1 cellular context compared by ENCODE assay signal in the genomic region with DNA sequence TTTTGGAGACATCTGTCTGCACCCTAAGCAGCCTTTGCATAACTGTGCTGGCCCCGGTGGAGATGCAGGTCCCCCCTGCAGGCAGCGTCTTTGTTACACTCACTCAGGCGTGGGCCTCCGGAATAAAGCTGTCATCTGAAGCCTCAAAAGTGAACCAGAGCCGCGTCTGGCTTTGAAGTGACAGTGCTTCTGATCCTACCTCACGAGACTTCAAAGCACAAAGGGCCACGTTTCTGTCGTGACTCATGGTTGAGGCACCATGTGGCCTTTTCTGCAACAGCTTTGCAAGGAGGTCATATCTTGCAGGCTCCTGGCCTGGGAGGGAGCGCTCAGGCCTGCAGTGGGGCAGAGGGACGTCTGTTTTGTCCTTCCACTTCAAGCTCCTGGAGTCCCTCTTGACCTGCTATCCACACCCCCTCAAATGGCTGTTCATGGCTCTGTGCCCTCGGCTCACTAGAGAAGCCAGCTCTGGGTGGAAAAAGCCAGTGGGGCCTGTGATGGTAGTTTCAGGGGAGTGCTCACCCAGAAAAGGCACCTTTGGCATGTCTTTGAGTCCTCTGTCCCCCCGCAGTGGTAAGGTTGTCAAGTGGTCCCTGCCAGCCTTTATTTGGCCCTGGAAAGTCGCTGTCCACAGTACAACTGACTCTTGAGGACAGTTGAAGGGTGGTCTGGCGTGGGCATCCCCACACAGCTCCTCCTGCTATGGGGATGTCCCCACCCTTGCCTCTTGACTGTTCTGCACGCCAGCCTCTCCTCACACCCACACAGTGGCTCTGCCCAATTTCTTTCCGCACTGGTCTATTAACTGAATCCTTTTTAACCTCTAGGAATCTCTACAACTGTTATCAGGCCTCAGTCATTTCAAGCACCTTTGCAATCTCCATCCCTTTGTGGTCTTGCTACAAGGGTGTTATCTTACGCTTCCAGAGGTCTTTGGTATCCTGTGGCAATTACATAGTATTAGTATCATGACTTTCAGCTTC.
A peak's percentile ranks its signal among the peaks of the same experiment; 100 is the strongest.
TF ChIP-seq lines count a peak whose summit lies in the region.

No MANE protein-coding gene starts in this region.

TF ChIP-seq in K562, 482 proteins besides CTCF, POLR2A, EP300 and RAD21 (continued from another document and continues in another):
- TF ChIP-seq, protein P1, sequence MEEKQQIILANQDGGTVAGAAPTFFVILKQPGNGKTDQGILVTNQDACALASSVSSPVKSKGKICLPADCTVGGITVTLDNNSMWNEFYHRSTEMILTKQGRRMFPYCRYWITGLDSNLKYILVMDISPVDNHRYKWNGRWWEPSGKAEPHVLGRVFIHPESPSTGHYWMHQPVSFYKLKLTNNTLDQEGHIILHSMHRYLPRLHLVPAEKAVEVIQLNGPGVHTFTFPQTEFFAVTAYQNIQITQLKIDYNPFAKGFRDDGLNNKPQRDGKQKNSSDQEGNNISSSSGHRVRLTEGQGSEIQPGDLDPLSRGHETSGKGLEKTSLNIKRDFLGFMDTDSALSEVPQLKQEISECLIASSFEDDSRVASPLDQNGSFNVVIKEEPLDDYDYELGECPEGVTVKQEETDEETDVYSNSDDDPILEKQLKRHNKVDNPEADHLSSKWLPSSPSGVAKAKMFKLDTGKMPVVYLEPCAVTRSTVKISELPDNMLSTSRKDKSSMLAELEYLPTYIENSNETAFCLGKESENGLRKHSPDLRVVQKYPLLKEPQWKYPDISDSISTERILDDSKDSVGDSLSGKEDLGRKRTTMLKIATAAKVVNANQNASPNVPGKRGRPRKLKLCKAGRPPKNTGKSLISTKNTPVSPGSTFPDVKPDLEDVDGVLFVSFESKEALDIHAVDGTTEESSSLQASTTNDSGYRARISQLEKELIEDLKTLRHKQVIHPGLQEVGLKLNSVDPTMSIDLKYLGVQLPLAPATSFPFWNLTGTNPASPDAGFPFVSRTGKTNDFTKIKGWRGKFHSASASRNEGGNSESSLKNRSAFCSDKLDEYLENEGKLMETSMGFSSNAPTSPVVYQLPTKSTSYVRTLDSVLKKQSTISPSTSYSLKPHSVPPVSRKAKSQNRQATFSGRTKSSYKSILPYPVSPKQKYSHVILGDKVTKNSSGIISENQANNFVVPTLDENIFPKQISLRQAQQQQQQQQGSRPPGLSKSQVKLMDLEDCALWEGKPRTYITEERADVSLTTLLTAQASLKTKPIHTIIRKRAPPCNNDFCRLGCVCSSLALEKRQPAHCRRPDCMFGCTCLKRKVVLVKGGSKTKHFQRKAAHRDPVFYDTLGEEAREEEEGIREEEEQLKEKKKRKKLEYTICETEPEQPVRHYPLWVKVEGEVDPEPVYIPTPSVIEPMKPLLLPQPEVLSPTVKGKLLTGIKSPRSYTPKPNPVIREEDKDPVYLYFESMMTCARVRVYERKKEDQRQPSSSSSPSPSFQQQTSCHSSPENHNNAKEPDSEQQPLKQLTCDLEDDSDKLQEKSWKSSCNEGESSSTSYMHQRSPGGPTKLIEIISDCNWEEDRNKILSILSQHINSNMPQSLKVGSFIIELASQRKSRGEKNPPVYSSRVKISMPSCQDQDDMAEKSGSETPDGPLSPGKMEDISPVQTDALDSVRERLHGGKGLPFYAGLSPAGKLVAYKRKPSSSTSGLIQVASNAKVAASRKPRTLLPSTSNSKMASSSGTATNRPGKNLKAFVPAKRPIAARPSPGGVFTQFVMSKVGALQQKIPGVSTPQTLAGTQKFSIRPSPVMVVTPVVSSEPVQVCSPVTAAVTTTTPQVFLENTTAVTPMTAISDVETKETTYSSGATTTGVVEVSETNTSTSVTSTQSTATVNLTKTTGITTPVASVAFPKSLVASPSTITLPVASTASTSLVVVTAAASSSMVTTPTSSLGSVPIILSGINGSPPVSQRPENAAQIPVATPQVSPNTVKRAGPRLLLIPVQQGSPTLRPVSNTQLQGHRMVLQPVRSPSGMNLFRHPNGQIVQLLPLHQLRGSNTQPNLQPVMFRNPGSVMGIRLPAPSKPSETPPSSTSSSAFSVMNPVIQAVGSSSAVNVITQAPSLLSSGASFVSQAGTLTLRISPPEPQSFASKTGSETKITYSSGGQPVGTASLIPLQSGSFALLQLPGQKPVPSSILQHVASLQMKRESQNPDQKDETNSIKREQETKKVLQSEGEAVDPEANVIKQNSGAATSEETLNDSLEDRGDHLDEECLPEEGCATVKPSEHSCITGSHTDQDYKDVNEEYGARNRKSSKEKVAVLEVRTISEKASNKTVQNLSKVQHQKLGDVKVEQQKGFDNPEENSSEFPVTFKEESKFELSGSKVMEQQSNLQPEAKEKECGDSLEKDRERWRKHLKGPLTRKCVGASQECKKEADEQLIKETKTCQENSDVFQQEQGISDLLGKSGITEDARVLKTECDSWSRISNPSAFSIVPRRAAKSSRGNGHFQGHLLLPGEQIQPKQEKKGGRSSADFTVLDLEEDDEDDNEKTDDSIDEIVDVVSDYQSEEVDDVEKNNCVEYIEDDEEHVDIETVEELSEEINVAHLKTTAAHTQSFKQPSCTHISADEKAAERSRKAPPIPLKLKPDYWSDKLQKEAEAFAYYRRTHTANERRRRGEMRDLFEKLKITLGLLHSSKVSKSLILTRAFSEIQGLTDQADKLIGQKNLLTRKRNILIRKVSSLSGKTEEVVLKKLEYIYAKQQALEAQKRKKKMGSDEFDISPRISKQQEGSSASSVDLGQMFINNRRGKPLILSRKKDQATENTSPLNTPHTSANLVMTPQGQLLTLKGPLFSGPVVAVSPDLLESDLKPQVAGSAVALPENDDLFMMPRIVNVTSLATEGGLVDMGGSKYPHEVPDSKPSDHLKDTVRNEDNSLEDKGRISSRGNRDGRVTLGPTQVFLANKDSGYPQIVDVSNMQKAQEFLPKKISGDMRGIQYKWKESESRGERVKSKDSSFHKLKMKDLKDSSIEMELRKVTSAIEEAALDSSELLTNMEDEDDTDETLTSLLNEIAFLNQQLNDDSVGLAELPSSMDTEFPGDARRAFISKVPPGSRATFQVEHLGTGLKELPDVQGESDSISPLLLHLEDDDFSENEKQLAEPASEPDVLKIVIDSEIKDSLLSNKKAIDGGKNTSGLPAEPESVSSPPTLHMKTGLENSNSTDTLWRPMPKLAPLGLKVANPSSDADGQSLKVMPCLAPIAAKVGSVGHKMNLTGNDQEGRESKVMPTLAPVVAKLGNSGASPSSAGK (IDR thresholded peaks at IDR 0.05): peak; percentile 91
- TF ChIP-seq CTBP1 (IDR thresholded peaks at IDR 0.05; ENCODE audit: borderline replicate concordance) (peak; percentile 61; the same call in 1 of the 2 replicates), ILF3 (IDR thresholded peaks at IDR 0.05; ENCODE audit: borderline replicate concordance) (no peak), DPF2 (IDR thresholded peaks at IDR 0.05) (peak; percentile 56), MYNN (IDR thresholded peaks at IDR 0.05) (no peak), MYNN (CRISPR knock-in tag; IDR thresholded peaks at IDR 0.05) (no peak), TAF7 (tag; IDR thresholded peaks at IDR 0.05) (no peak), HOXB6 (CRISPR knock-in tag; IDR thresholded peaks at IDR 0.05; ENCODE audit: borderline replicate concordance) (no peak), NCOA4 (IDR thresholded peaks at IDR 0.05; ENCODE audit: partially characterized antibody) (no peak), MEF2D (tag; conservative IDR thresholded peaks at IDR 0.05; ENCODE audit: low read depth) (no peak), NR2F6 (CRISPR knock-in tag; IDR thresholded peaks at IDR 0.05) (no peak), RBBP5 (IDR thresholded peaks at IDR 0.05; ENCODE audit: borderline replicate concordance, insufficient read depth, low read length, poor library complexity, severe bottlenecking) (no peak), ZNF76 (CRISPR knock-in tag; IDR thresholded peaks at IDR 0.05; ENCODE audit: borderline replicate concordance) (no peak), KAT2B (IDR thresholded peaks at IDR 0.05; ENCODE audit: low read depth, low read length) (no peak), KDM1A (IDR thresholded peaks at IDR 0.05) (peak; percentile 87 to 90), CEBPG (CRISPR knock-in tag; IDR thresholded peaks at IDR 0.05) (peak; percentile 79), CEBPG (tag; conservative IDR thresholded peaks at IDR 0.05 in 1 of 2, IDR thresholded peaks at IDR 0.05 in 1 of 2) (no peak), NRF1 (conservative IDR thresholded peaks at IDR 0.05 in 1 of 2, IDR thresholded peaks at IDR 0.05 in 1 of 2) (no peak), ETV1 (tag; conservative IDR thresholded peaks at IDR 0.05; ENCODE audit: low read depth) (no peak), NR2C1 (IDR thresholded peaks at IDR 0.05) (no peak), NR2C1 (tag; IDR thresholded peaks at IDR 0.05) (0 out of 2 replicates have a peak, but pooled peaks have one; percentile 34), RCOR1 (IDR thresholded peaks at IDR 0.05; ENCODE audit: borderline replicate concordance in 1 of 2, low read depth in 2 of 2, low read length in 2 of 2) (peak in 1 of 2 experiments; percentile 91; a peak in 2 of 4 replicates)
- TF ChIP-seq, protein P2, sequence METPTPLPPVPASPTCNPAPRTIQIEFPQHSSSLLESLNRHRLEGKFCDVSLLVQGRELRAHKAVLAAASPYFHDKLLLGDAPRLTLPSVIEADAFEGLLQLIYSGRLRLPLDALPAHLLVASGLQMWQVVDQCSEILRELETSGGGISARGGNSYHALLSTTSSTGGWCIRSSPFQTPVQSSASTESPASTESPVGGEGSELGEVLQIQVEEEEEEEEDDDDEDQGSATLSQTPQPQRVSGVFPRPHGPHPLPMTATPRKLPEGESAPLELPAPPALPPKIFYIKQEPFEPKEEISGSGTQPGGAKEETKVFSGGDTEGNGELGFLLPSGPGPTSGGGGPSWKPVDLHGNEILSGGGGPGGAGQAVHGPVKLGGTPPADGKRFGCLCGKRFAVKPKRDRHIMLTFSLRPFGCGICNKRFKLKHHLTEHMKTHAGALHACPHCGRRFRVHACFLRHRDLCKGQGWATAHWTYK (CRISPR knock-in tag; IDR thresholded peaks at IDR 0.05): no peak
- TF ChIP-seq, protein P3, sequence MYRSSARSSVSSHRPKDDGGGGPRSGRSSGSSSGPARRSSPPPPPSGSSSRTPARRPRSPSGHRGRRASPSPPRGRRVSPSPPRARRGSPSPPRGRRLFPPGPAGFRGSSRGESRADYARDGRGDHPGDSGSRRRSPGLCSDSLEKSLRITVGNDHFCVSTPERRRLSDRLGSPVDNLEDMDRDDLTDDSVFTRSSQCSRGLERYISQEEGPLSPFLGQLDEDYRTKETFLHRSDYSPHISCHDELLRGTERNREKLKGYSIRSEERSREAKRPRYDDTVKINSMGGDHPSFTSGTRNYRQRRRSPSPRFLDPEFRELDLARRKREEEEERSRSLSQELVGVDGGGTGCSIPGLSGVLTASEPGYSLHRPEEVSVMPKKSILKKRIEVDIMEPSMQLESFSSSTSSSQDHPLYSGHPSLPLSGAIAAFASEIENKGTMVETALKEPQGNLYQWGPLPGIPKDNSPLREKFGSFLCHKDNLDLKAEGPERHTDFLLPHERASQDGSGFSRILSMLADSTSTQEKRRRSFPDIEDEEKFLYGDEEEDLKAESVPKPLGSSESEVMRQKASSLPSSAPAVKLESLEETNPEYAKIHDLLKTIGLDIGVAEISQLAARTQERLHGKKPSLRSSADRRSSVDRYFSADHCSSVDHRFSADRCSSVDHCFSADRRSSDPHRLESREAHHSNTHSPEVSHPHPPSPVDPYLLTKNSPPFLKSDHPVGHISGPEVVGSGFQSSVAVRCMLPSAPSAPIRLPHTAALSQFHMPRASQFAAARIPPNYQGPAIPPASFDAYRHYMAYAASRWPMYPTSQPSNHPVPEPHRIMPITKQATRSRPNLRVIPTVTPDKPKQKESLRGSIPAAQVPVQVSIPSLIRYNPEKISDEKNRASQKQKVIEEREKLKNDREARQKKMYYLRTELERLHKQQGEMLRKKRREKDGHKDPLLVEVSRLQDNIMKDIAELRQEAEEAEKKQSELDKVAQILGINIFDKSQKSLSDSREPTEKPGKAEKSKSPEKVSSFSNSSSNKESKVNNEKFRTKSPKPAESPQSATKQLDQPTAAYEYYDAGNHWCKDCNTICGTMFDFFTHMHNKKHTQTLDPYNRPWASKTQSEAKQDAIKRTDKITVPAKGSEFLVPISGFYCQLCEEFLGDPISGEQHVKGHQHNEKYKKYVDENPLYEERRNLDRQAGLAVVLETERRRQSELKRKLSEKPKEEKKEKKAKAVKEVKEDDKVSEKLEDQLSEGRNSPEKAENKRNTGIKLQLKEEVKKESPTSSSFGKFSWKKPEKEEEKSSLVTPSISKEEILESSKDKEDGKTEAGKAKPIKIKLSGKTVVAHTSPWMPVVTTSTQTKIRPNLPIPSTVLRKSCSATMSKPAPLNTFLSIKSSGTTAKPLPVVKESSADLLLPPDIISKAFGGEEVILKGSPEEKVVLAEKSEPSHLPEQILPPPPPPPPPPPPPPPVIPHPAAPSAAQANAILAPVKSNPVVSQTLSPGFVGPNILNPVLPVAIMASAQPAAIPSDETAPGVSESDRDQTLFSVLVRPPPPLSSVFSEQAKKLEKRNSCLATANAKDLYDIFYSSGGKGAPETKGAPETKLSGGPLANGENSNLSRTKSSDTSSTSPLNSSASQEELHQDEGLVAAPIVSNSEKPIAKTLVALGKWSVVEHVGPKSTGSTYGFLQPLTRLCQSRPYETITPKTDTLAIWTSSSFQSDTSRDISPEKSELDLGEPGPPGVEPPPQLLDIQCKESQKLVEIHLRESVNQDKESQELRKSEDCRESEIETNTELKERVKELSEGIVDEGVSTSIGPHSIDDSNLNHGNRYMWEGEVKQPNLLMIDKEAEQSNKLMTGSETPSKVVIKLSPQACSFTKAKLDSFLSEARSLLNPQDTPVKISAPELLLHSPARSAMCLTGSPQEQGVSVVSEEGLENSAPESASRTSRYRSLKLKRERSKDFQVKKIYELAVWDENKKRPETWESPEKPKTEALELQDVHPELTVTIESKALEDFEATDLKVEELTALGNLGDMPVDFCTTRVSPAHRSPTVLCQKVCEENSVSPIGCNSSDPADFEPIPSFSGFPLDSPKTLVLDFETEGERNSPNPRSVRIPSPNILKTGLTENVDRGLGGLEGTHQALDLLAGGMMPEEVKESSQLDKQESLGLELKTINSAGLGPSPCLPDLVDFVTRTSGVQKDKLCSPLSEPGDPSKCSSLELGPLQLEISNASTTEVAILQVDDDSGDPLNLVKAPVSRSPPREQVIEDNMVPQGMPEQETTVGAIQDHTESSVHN (IDR thresholded peaks at IDR 0.05; ENCODE audit: borderline replicate concordance in 1 of 2, low read depth in 1 of 2): peak in 1 of 2 experiments; percentile 53; a peak in 1 of 4 replicates
- TF ChIP-seq, protein P4, sequence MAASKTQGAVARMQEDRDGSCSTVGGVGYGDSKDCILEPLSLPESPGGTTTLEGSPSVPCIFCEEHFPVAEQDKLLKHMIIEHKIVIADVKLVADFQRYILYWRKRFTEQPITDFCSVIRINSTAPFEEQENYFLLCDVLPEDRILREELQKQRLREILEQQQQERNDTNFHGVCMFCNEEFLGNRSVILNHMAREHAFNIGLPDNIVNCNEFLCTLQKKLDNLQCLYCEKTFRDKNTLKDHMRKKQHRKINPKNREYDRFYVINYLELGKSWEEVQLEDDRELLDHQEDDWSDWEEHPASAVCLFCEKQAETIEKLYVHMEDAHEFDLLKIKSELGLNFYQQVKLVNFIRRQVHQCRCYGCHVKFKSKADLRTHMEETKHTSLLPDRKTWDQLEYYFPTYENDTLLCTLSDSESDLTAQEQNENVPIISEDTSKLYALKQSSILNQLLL (CRISPR knock-in tag; IDR thresholded peaks at IDR 0.05; ENCODE audit: borderline replicate concordance): no peak
- TF ChIP-seq, protein P5, sequence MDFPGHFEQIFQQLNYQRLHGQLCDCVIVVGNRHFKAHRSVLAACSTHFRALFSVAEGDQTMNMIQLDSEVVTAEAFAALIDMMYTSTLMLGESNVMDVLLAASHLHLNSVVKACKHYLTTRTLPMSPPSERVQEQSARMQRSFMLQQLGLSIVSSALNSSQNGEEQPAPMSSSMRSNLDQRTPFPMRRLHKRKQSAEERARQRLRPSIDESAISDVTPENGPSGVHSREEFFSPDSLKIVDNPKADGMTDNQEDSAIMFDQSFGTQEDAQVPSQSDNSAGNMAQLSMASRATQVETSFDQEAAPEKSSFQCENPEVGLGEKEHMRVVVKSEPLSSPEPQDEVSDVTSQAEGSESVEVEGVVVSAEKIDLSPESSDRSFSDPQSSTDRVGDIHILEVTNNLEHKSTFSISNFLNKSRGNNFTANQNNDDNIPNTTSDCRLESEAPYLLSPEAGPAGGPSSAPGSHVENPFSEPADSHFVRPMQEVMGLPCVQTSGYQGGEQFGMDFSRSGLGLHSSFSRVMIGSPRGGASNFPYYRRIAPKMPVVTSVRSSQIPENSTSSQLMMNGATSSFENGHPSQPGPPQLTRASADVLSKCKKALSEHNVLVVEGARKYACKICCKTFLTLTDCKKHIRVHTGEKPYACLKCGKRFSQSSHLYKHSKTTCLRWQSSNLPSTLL (IDR thresholded peaks at IDR 0.05): no peak
